Comparison of ENCODE assay signal across 1 cellular context in genomic region chr4:77862478-77863216, GRCh38.
TF ChIP-seq lines count a peak whose summit lies in the region.

Gene MRPL1, plus strand, starts transcription at chr4:77862830. Its CDS starts 19 bp downstream, at chr4:77862849.

TF ChIP-seq in GM23338, 12 proteins besides CTCF, POLR2A, EP300 and RAD21:
- no peak for TF ChIP-seq ZNF462 (CRISPR knock-in tag; IDR thresholded peaks at IDR 0.05)
- no peak for TF ChIP-seq EZH2phosphoT487 (IDR thresholded peaks at IDR 0.05; ENCODE audit: unreplicated experiment)
- 0 out of 2 replicates have a peak, but pooled peaks have one; percentile 7 for TF ChIP-seq NANOG (IDR thresholded peaks at IDR 0.05; ENCODE audit: borderline replicate concordance)
- 0 out of 2 replicates have a peak, but pooled peaks have one; percentile 70 for TF ChIP-seq ZNF114 (CRISPR knock-in tag; IDR thresholded peaks at IDR 0.05)
- TF ChIP-seq CREB1 (CRISPR knock-in tag; IDR thresholded peaks at IDR 0.05; ENCODE audit: low read depth): peak; percentile 81
- TF ChIP-seq EZH2 (IDR thresholded peaks at IDR 0.05; ENCODE audit: low read depth, unreplicated experiment): no peak
- TF ChIP-seq POLR2AphosphoS5 (IDR thresholded peaks at IDR 0.05; ENCODE audit: low read depth): peak; percentile 82
- no peak for TF ChIP-seq STAT1 (IDR thresholded peaks at IDR 0.05; ENCODE audit: unreplicated experiment)
- TF ChIP-seq, protein P1, sequence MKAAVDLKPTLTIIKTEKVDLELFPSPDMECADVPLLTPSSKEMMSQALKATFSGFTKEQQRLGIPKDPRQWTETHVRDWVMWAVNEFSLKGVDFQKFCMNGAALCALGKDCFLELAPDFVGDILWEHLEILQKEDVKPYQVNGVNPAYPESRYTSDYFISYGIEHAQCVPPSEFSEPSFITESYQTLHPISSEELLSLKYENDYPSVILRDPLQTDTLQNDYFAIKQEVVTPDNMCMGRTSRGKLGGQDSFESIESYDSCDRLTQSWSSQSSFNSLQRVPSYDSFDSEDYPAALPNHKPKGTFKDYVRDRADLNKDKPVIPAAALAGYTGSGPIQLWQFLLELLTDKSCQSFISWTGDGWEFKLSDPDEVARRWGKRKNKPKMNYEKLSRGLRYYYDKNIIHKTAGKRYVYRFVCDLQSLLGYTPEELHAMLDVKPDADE (IDR thresholded peaks at IDR 0.05): peak; percentile 78
- TF ChIP-seq, protein P2, sequence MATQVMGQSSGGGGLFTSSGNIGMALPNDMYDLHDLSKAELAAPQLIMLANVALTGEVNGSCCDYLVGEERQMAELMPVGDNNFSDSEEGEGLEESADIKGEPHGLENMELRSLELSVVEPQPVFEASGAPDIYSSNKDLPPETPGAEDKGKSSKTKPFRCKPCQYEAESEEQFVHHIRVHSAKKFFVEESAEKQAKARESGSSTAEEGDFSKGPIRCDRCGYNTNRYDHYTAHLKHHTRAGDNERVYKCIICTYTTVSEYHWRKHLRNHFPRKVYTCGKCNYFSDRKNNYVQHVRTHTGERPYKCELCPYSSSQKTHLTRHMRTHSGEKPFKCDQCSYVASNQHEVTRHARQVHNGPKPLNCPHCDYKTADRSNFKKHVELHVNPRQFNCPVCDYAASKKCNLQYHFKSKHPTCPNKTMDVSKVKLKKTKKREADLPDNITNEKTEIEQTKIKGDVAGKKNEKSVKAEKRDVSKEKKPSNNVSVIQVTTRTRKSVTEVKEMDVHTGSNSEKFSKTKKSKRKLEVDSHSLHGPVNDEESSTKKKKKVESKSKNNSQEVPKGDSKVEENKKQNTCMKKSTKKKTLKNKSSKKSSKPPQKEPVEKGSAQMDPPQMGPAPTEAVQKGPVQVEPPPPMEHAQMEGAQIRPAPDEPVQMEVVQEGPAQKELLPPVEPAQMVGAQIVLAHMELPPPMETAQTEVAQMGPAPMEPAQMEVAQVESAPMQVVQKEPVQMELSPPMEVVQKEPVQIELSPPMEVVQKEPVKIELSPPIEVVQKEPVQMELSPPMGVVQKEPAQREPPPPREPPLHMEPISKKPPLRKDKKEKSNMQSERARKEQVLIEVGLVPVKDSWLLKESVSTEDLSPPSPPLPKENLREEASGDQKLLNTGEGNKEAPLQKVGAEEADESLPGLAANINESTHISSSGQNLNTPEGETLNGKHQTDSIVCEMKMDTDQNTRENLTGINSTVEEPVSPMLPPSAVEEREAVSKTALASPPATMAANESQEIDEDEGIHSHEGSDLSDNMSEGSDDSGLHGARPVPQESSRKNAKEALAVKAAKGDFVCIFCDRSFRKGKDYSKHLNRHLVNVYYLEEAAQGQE (IDR thresholded peaks at IDR 0.05; ENCODE audit: unreplicated experiment): peak; percentile 24
- no peak for TF ChIP-seq JUNB (IDR thresholded peaks at IDR 0.05; ENCODE audit: unreplicated experiment)
- no peak for TF ChIP-seq ZNF331 (CRISPR knock-in tag; IDR thresholded peaks at IDR 0.05; ENCODE audit: low read depth)
TF ChIP-seq in GM23338: peak in this region for 6.
